In genomic region chr1:222713091-222714012, GRCh38 we compare ENCODE assay signal across 1 cellular context.
TF ChIP-seq lines count a peak whose summit lies in the region.

No MANE protein-coding gene starts in this region.

TF ChIP-seq in K562, 482 proteins besides CTCF, POLR2A, EP300 and RAD21 (continued from another document and continues in another):
- TF ChIP-seq DDX20 (tag; IDR thresholded peaks at IDR 0.05; ENCODE audit: low read depth) (no peak), ARID1B (IDR thresholded peaks at IDR 0.05) (peak; percentile 20; the same call in 1 of the 2 replicates), CAMTA2 (CRISPR knock-in tag; conservative IDR thresholded peaks at IDR 0.05) (no peak; the same call in 1 of the 2 replicates), CCNT2 (IDR thresholded peaks at IDR 0.05; ENCODE audit: borderline replicate concordance, extremely low read depth, insufficient read length, low read depth, low read length) (peak; percentile 60), U2AF2 (optimal IDR thresholded peaks at IDR 0.05; ENCODE audit: low read depth, low read length) (no peak), E2F1 (CRISPR knock-in tag; IDR thresholded peaks at IDR 0.05) (no peak), JUN (IDR thresholded peaks at IDR 0.05; ENCODE audit: borderline replicate concordance, low read depth, low read length) (peak; percentile 64; the same call in 1 of the 2 replicates), JUN (CRISPR knock-in tag; IDR thresholded peaks at IDR 0.05; ENCODE audit: borderline replicate concordance) (no peak), GATAD2A (IDR thresholded peaks at IDR 0.05) (peak; percentile 76; the same call in 1 of the 2 replicates), SMARCB1 (IDR thresholded peaks at IDR 0.05; ENCODE audit: insufficient read length, low read depth) (no peak), E2F6 (IDR thresholded peaks at IDR 0.05; ENCODE audit: borderline replicate concordance in 1 of 2, extremely low read depth in 1 of 2, insufficient read depth in 1 of 2, insufficient read length in 1 of 2, low read depth in 1 of 2, low read length in 1 of 2, poor library complexity in 1 of 2, severe bottlenecking in 1 of 2) (peak; percentile 50 to 69), TEAD4 (IDR thresholded peaks at IDR 0.05; ENCODE audit: low read length) (0 out of 2 replicates have a peak, but pooled peaks have one; percentile 14), TEAD4 (CRISPR knock-in tag; IDR thresholded peaks at IDR 0.05; ENCODE audit: borderline replicate concordance) (no peak), SPI1 (IDR thresholded peaks at IDR 0.05; ENCODE audit: borderline replicate concordance, low read depth, low read length) (peak; percentile 97), TRIM28 (IDR thresholded peaks at IDR 0.05) (no peak), ZNF584 (CRISPR knock-in tag; IDR thresholded peaks at IDR 0.05; ENCODE audit: low read depth) (no peak), HINFP (tag; conservative IDR thresholded peaks at IDR 0.05; ENCODE audit: low read depth) (no peak), GTF2B (IDR thresholded peaks at IDR 0.05; ENCODE audit: extremely low read depth, insufficient read length) (no peak), ZBED1 (IDR thresholded peaks at IDR 0.05) (no peak), WHSC1 (IDR thresholded peaks at IDR 0.05; ENCODE audit: low read length) (no peak), PRPF4 (IDR thresholded peaks at IDR 0.05; ENCODE audit: insufficient read depth, low read depth, low read length, poor library complexity, severe bottlenecking) (no peak), ATF2 (CRISPR knock-in tag; IDR thresholded peaks at IDR 0.05) (no peak), ETV5 (CRISPR knock-in tag; IDR thresholded peaks at IDR 0.05; ENCODE audit: low read depth) (peak; percentile 48; the same call in 1 of the 2 replicates), YY1 (IDR thresholded peaks at IDR 0.05; ENCODE audit: borderline replicate concordance in 1 of 3, control insufficient read depth in 1 of 3, extremely low read depth in 1 of 3, insufficient read depth in 3 of 3, insufficient read length in 1 of 3, insufficient replicate concordance in 2 of 3, low read depth in 1 of 3, low read length in 2 of 3) (peak in 2 of 3 experiments; percentile 48 to 74), GABPA (tag; conservative IDR thresholded peaks at IDR 0.05; ENCODE audit: low read depth) (peak; percentile 92), DEAF1 (CRISPR knock-in tag; IDR thresholded peaks at IDR 0.05) (0 out of 2 replicates have a peak, but pooled peaks have one; percentile 1), SNRNP70 (optimal IDR thresholded peaks at IDR 0.05; ENCODE audit: low read depth, low read length) (no peak), SNIP1 (IDR thresholded peaks at IDR 0.05; ENCODE audit: low read depth) (no peak), ZNF551 (CRISPR knock-in tag; IDR thresholded peaks at IDR 0.05) (no peak), CREB5 (CRISPR knock-in tag; IDR thresholded peaks at IDR 0.05) (no peak), AFF4 (CRISPR knock-in tag; IDR thresholded peaks at IDR 0.05) (no peak; the same call in 1 of the 2 replicates), TCF15 (CRISPR knock-in tag; IDR thresholded peaks at IDR 0.05) (no peak), IRF2 (CRISPR knock-in tag; IDR thresholded peaks at IDR 0.05) (no peak), ZNF24 (IDR thresholded peaks at IDR 0.05) (no peak)
